8 cellular contexts compared by ENCODE assay signal in genomic region chr10:110918269-110918632, GRCh38. TPM values are rescaled to one million over a fixed set of nuclear protein-coding genes. Genes with fewer than 3 reads are reported as not detected.
DNase-seq lines count a peak whose midpoint lies in the region; ATAC-seq and TF ChIP-seq lines count a peak whose summit lies in the region.

No MANE protein-coding gene starts in this region.

- peak overlapping the region; percentile 77 for H2BK5ac ChIP-seq in neuronal stem cell (ENCODE audit: low read length)

- TF ChIP-seq CTCF in foreskin fibroblast (IDR thresholded peaks at IDR 0.05; ENCODE audit: low read depth, low read length), result no peak
- peak; percentile 22 for TF ChIP-seq CTCF in upper lobe of right lung (IDR thresholded peaks at IDR 0.05)

- H3K27me3 ChIP-seq in neuronal stem cell (ENCODE audit: control insufficient read depth in 3 of 3, insufficient read depth in 3 of 3, low read depth in 1 of 3, low read length in 3 of 3) (no peaks in the 10 kb centered on the region), upper lobe of right lung (no peaks in the 10 kb centered on the region)

- no CpG with 5 or more reads among the region's 13 CpGs for WGBS in neuronal stem cell (ENCODE audit: extremely low coverage in 2 of 2, insufficient read length in 2 of 2, insufficient replicate concordance in 1 of 2), 2 donors

- H3K4ac ChIP-seq in neuronal stem cell (ENCODE audit: low read length), result no peak overlapping the region

- peaks cover 5 to 10% of the 10 kb centered on the region in 2 donors for H3K36me3 ChIP-seq in neuronal stem cell (replicated peaks in 1 of 2; ENCODE audit: control insufficient read depth in 2 of 2, insufficient read depth in 2 of 2, low read length in 2 of 2)
- H3K36me3 ChIP-seq in upper lobe of right lung, result no peaks in the 10 kb centered on the region

- H3K14ac ChIP-seq in neuronal stem cell (ENCODE audit: low read length), result no peak overlapping the region

- H3K23ac ChIP-seq in neuronal stem cell (ENCODE audit: low read depth, low read length, poor library complexity), result no peak overlapping the region

- DNase-seq in NCI-H1092 treated with DMSO at 0.1 percent for 48 hours (lab: John Stamatoyannopoulos, UW), result peak; percentile 56
- DNase-seq in NCI-H1092 (lab: John Stamatoyannopoulos, UW), result no peak
- DNase-seq in NCI-H1930 (lab: John Stamatoyannopoulos, UW), result peak; percentile 43 to 64
- peak in 1 of 2 donors; percentile 94 for DNase-seq in activated T-cell treated with anti-CD3 and anti-CD28 coated beads, Interleukin-2, amount 50 U/mL, for 72 hours
- DNase-seq in foreskin fibroblast, result peak; percentile 97 to 99
- DNase-seq in neuronal stem cell (ENCODE audit: low spot score), result no peak
- DNase-seq in upper lobe of right lung, result peak; percentile 99

- H4K8ac ChIP-seq in neuronal stem cell (ENCODE audit: low read depth, low read length), result no peak overlapping the region

- no peak overlapping the region for H2BK12ac ChIP-seq in neuronal stem cell (ENCODE audit: low read length)

- H2AK5ac ChIP-seq in neuronal stem cell (ENCODE audit: low read depth, low read length), result no peak overlapping the region

- intact Hi-C loops in upper lobe of right lung (cut with DNase I), result no loop called here

- peaks cover 44% of the 10 kb centered on the region for H3K4me1 Mint-ChIP-seq in activated T-cell treated with anti-CD3 and anti-CD28 coated beads, Interleukin-2, amount 50 U/mL, for 72 hours (ENCODE audit: low read depth)

- no peak overlapping the region for H3K18ac ChIP-seq in neuronal stem cell (ENCODE audit: low read length)

- no peaks in the 10 kb centered on the region for H3K9me3 Mint-ChIP-seq in activated T-cell treated with anti-CD3 and anti-CD28 coated beads, Interleukin-2, amount 50 U/mL, for 72 hours

- H3K4me3 Mint-ChIP-seq in activated T-cell treated with anti-CD3 and anti-CD28 coated beads, Interleukin-2, amount 50 U/mL, for 72 hours, result peak overlapping the region; percentile 91 to 99

- peak overlapping the region; percentile 96 for H3K27ac Mint-ChIP-seq in activated T-cell treated with anti-CD3 and anti-CD28 coated beads, Interleukin-2, amount 50 U/mL, for 72 hours

- H2AFZ ChIP-seq in neuronal stem cell (ENCODE audit: low read length), result peak overlapping the region; percentile 88

- no peak overlapping the region for H3K9ac ChIP-seq in neuronal stem cell (ENCODE audit: low read depth, low read length, poor library complexity)

- peaks cover 8% of the 10 kb centered on the region in 2 donors for H3K36me3 Mint-ChIP-seq in activated T-cell treated with anti-CD3 and anti-CD28 coated beads, Interleukin-2, amount 50 U/mL, for 72 hours (ENCODE audit: insufficient read depth in 2 of 2)

- H3K4me3 ChIP-seq in foreskin fibroblast (ENCODE audit: low read depth in 1 of 2, low read length in 2 of 2) (peak overlapping the region; percentile 86 to 92), neuronal stem cell (ENCODE audit: low read length in 2 of 2) (peak overlapping the region; percentile 73 to 81), upper lobe of right lung (peak overlapping the region; percentile 79)

- no peak overlapping the region for H2BK15ac ChIP-seq in neuronal stem cell (ENCODE audit: low read length)

- peak overlapping the region; percentile 51 for H3K4me2 ChIP-seq in neuronal stem cell (ENCODE audit: insufficient read depth, low read length, poor library complexity, severe bottlenecking)

- no peak overlapping the region for H4K91ac ChIP-seq in neuronal stem cell (ENCODE audit: low read depth, low read length, poor library complexity)

- H3K27me3 Mint-ChIP-seq in activated T-cell treated with anti-CD3 and anti-CD28 coated beads, Interleukin-2, amount 50 U/mL, for 72 hours (ENCODE audit: low read depth), result no peaks in the 10 kb centered on the region

- ATAC-seq in activated T-cell treated with anti-CD3 and anti-CD28 coated beads, Interleukin-2, amount 50 U/mL, for 72 hours (replicated peaks in 1 of 2), result no peak
- ATAC-seq in upper lobe of right lung (no peak), GM18909 (IDR thresholded peaks at IDR 0.05; ENCODE audit: poor library complexity, unreplicated experiment) (no peak)

- no peaks in the 10 kb centered on the region for H3K9me3 ChIP-seq in neuronal stem cell (replicated peaks in 1 of 2; ENCODE audit: control insufficient read depth in 2 of 2, insufficient read depth in 1 of 2, low read depth in 1 of 2, low read length in 2 of 2)
- no peaks in the 10 kb centered on the region for H3K9me3 ChIP-seq in upper lobe of right lung

- H3K27ac ChIP-seq in neuronal stem cell (replicated peaks; ENCODE audit: low read length) (peak overlapping the region; percentile 89), upper lobe of right lung (peak overlapping the region; percentile 100)

- H3K79me1 ChIP-seq in neuronal stem cell (ENCODE audit: low read depth, low read length), result peaks cover 3% of the 10 kb centered on the region

- H2BK120ac ChIP-seq in neuronal stem cell (ENCODE audit: low read depth, low read length), result no peak overlapping the region

- H3K4me1 ChIP-seq in neuronal stem cell (ENCODE audit: control insufficient read depth in 2 of 2, insufficient read depth in 1 of 2, low read depth in 1 of 2, low read length in 2 of 2), result peaks cover 2 to 15% of the 10 kb centered on the region in 2 donors
- peaks cover 16% of the 10 kb centered on the region for H3K4me1 ChIP-seq in upper lobe of right lung

RNA-seq across cellular contexts. Expression of gene BBIP1, which starts 0.7 kb away (rescaled TPM):
- 10 to 100 TPM; 25.7 to 34.5 TPM for total RNA-seq in activated T-cell treated with anti-CD3 and anti-CD28 coated beads, Interleukin-2, amount 50 U/mL, for 72 hours
- 59.5 TPM for polyA plus RNA-seq in neuronal stem cell (2013, experiment 1 of 2)
- 59.1 TPM for polyA plus RNA-seq in neuronal stem cell (2013, experiment 2 of 2)
- 25.3 TPM for total RNA-seq in upper lobe of right lung

RNA-seq across cellular contexts. Expression of gene SHOC2, which starts 1.2 kb away (rescaled TPM):
- 10 to 100 TPM; 66.1 to 71.3 TPM for total RNA-seq in activated T-cell treated with anti-CD3 and anti-CD28 coated beads, Interleukin-2, amount 50 U/mL, for 72 hours
- 31.4 TPM for polyA plus RNA-seq in neuronal stem cell (2013, experiment 1 of 2)
- 30.5 TPM for polyA plus RNA-seq in neuronal stem cell (2013, experiment 2 of 2)
- 58.4 TPM for total RNA-seq in upper lobe of right lung

RNA-seq across cellular contexts. Expression of gene PDCD4, which starts 46.5 kb away (rescaled TPM):
- total RNA-seq in activated T-cell treated with anti-CD3 and anti-CD28 coated beads, Interleukin-2, amount 50 U/mL, for 72 hours, result 100 to 1,000 TPM; 340 to 386 TPM
- 86.5 TPM for polyA plus RNA-seq in neuronal stem cell (2013, experiment 1 of 2)
- polyA plus RNA-seq in neuronal stem cell (2013, experiment 2 of 2), result 87.2 TPM
- 48.6 TPM for total RNA-seq in upper lobe of right lung

Comparison
In these comparisons a context has a peak if more than half of its experiments do, and no peak if none do; other contexts are left out.
1. DNase-seq: peak in NCI-H1092 treated with DMSO at 0.1 percent for 48 hours (single experiment), NCI-H1930 (2 of 2), foreskin fibroblast (2 of 2) and upper lobe of right lung (single experiment); none in NCI-H1092 (single experiment) and neuronal stem cell (single experiment).
2. Peak in every context shown above with its lines, with median percentiles within 50 percentile points of each other: H3K4me3 ChIP-seq.